In genomic region chr7:83469076-83469475, GRCh38 we compare ENCODE assay signal across 9 cellular contexts.
DNase-seq lines count a peak whose midpoint lies in the region; ATAC-seq, FAIRE-seq and TF ChIP-seq lines count a peak whose summit lies in the region.
"Had no signal": no experiment of that assay in that cellular context is flagged by ENCODE, and none has a peak within 500 bp of the region (broad histone marks: within the 10 kb centered on the region; RNA-seq: fewer than 3 reads in every experiment).

No MANE protein-coding gene starts in this region.

- intact Hi-C loops in Panc1 (cut with micrococcal nuclease; ENCODE audit: unreplicated experiment) = no loop called here

- H3K36me3 ChIP-seq in Panc1 (ENCODE audit: control insufficient read depth, insufficient read depth, low read length) = no peaks in the 10 kb centered on the region
- H3K36me3 ChIP-seq in skeletal muscle satellite cell (ENCODE audit: insufficient read depth, low read length) = no peaks in the 10 kb centered on the region
- H3K36me3 ChIP-seq in small intestine (ENCODE audit: control insufficient read depth in 2 of 2, insufficient read depth in 2 of 2, low read length in 2 of 2) = no peaks in the 10 kb centered on the region

- DNase-seq in GM04503 (ENCODE audit: low read depth) (peak; percentile 15), Panc1 (ENCODE audit: low read depth, low spot score) (no peak), epithelial cell of esophagus (ENCODE audit: low read depth) (peak; percentile 32), small intestine (no peak), NCI-H345 treated with DMSO at 0.1 percent for 48 hours (lab: John Stamatoyannopoulos, UW; ENCODE audit: unreplicated experiment) (no peak), OCI-M2 (lab: John Stamatoyannopoulos, UW; ENCODE audit: unreplicated experiment) (no peak)
- DNase-seq: effector memory CD4-positive, alpha-beta T cell had no signal

- in situ Hi-C loops in Panc1 (cut with HindIII; ENCODE audit: low pct_unique_long_range_greater_than_20kb, low sequenced_read_pairs) = no loop called here

- H3K27ac ChIP-seq in Panc1 (ENCODE audit: low read length) (no peak overlapping the region), small intestine (ENCODE audit: low read depth in 1 of 2, low read length in 1 of 2) (no peak overlapping the region)
- H3K27ac ChIP-seq: body of pancreas had no signal

- no TSS peak for BruUV-seq in Panc1 (replicated peaks; lab: Mats Ljungman, UMichigan)

- H3K27me3 ChIP-seq in Panc1 (ENCODE audit: control insufficient read depth, insufficient read depth, low read length) (no peaks in the 10 kb centered on the region), skeletal muscle satellite cell (ENCODE audit: control insufficient read depth, insufficient read depth, low read length) (no peaks in the 10 kb centered on the region), small intestine (ENCODE audit: control insufficient read depth in 2 of 2, insufficient read depth in 2 of 2, low read length in 2 of 2) (no peaks in the 10 kb centered on the region)
- H3K27me3 ChIP-seq: body of pancreas had no signal

- peak; percentile 56; the same call in 1 of the 2 replicates for ATAC-seq in Panc1

- H3K4me2 ChIP-seq in skeletal muscle satellite cell (ENCODE audit: low read length) = peak overlapping the region; percentile 80

- no peak for TF ChIP-seq CTCF in Panc1 (IDR thresholded peaks at IDR 0.05)
- TF ChIP-seq CTCF in epithelial cell of esophagus (IDR thresholded peaks at IDR 0.05; ENCODE audit: insufficient read depth, low read depth, low read length, missing control alignments) = no peak

- H3K4me3 ChIP-seq in Panc1 (ENCODE audit: low read depth in 2 of 2, low read length in 2 of 2) (no peak overlapping the region), epithelial cell of esophagus (ENCODE audit: low read length) (no peak overlapping the region), skeletal muscle satellite cell (ENCODE audit: low read length) (no peak overlapping the region), small intestine (ENCODE audit: low read depth in 1 of 2, low read length in 2 of 2) (no peak overlapping the region)
- H3K4me3 ChIP-seq: body of pancreas had no signal

- H3K4me1 ChIP-seq in Panc1 (ENCODE audit: control insufficient read depth, insufficient read depth, low read length) = peaks cover 16% of the 10 kb centered on the region
- peaks cover 15% of the 10 kb centered on the region for H3K4me1 ChIP-seq in skeletal muscle satellite cell (ENCODE audit: control insufficient read depth, insufficient read depth, low read length)
- H3K4me1 ChIP-seq in small intestine (ENCODE audit: control insufficient read depth in 2 of 2, insufficient read depth in 1 of 2, low read depth in 1 of 2, low read length in 1 of 2) = no peaks in the 10 kb centered on the region
- H3K4me1 ChIP-seq: body of pancreas had no signal

- POLR2A ChIA-PET in Panc1 (lab: Charles Lee) = no interaction called here

- H3K9me3 ChIP-seq in Panc1 (ENCODE audit: control insufficient read depth, insufficient read depth, low read depth, low read length) (no peaks in the 10 kb centered on the region; the same call in 1 of the 2 replicates), skeletal muscle satellite cell (replicated peaks; ENCODE audit: low read length) (no peaks in the 10 kb centered on the region), small intestine (ENCODE audit: control insufficient read depth, low read depth) (no peaks in the 10 kb centered on the region)
- H3K9me3 ChIP-seq: body of pancreas had no signal

- peak overlapping the region; percentile 64 for H3K9ac ChIP-seq in skeletal muscle satellite cell (ENCODE audit: low read depth, low read length)

- CTCF ChIA-PET in Panc1 (lab: Charles Lee) = interaction anchor here (0.7 kb wide), 1 partner anchor 216 kb away, joined by 4 read pairs; no protein-coding TSS in a partner anchor

- no peak for FAIRE-seq in small intestine (lab: Jason Lieb, UNC)

- WGBS in small intestine, 3 donors = 46 to 64% (median 61%) methylated on average over 2 of the region's 2 CpGs

Comparison
In these comparisons a context has a peak if more than half of its experiments do, and no peak if none do; other contexts are left out.
1. DNase-seq: peak in GM04503 (single experiment) and epithelial cell of esophagus (single experiment); none in Panc1 (single experiment), small intestine (single experiment), NCI-H345 treated with DMSO at 0.1 percent for 48 hours (single experiment) and OCI-M2 (single experiment).